Comparison of ENCODE assay signal across 22 cellular contexts in genomic region chr20:59671661-59672471, GRCh38.
"Had no signal": no experiment of that assay in that cellular context is flagged by ENCODE, and none has a peak within 500 bp of the region (broad histone marks: within the 10 kb centered on the region; RNA-seq: fewer than 3 reads in every experiment).

No MANE protein-coding gene starts in this region.

- H3K9me3 Mint-ChIP-seq: activated naive CD4-positive, alpha-beta T cell treated with anti-CD3 and anti-CD28 coated beads, Interleukin-2, amount 50 U/mL, for 72 hours; activated T-cell treated with anti-CD3 and anti-CD28 coated beads, Interleukin-2, amount 50 U/mL, for 4 hours; activated T-helper 17 cell treated with anti-CD3 and anti-CD28 coated beads, Interleukin-2, amount 50 U/mL, for 72 hours; dendritic cell treated with granulocyte-macrophage colony-stimulating factor and Interleukin-4, amounts not matched to agents 40 ng/mL and 50 ng/mL, for 4 days had no signal

- H3K4me1 Mint-ChIP-seq: activated CD4-positive, alpha-beta T cell treated with anti-CD3 and anti-CD28 coated beads for 36 hours; activated T-helper 17 cell treated with anti-CD3 and anti-CD28 coated beads, Interleukin-2, amount 50 U/mL, for 72 hours; nephron had no signal

- H3K27ac ChIP-seq: breast epithelium, gastrocnemius medialis, left lung, neutrophil, pancreas, prostate gland, spleen, suprapubic skin, tibial nerve, uterus had no signal

- H3K4me3 ChIP-seq: breast epithelium, gastrocnemius medialis, left lung, pancreas, prostate gland, spleen, suprapubic skin, tibial nerve, uterus had no signal

- H3K27me3 ChIP-seq: pancreas, uterus had no signal

- ATAC-seq: activated CD4-positive, alpha-beta T cell treated with anti-CD3 and anti-CD28 coated beads for 36 hours; activated naive CD4-positive, alpha-beta T cell treated with anti-CD3 and anti-CD28 coated beads, Interleukin-2, amount 50 U/mL, for 72 hours; activated T-cell treated with anti-CD3 and anti-CD28 coated beads, Interleukin-2, amount 50 U/mL, for 4 hours; activated T-helper 17 cell treated with anti-CD3 and anti-CD28 coated beads, Interleukin-2, amount 50 U/mL, for 72 hours; gastrocnemius medialis; left lung; pancreas had no signal

- H3K36me3 Mint-ChIP-seq: activated naive CD4-positive, alpha-beta T cell treated with anti-CD3 and anti-CD28 coated beads, Interleukin-2, amount 50 U/mL, for 72 hours had no signal

- H3K27ac Mint-ChIP-seq: activated CD4-positive, alpha-beta T cell treated with anti-CD3 and anti-CD28 coated beads for 36 hours; activated naive CD4-positive, alpha-beta T cell treated with anti-CD3 and anti-CD28 coated beads, Interleukin-2, amount 50 U/mL, for 72 hours; activated T-helper 17 cell treated with anti-CD3 and anti-CD28 coated beads, Interleukin-2, amount 50 U/mL, for 72 hours; dendritic cell treated with granulocyte-macrophage colony-stimulating factor and Interleukin-4, amounts not matched to agents 40 ng/mL and 50 ng/mL, for 4 days; nephron had no signal

- H3K36me3 ChIP-seq: breast epithelium, gastrocnemius medialis, left lung, neutrophil, pancreas, prostate gland, spleen, suprapubic skin, tibial nerve, uterus had no signal

- H3K4me1 ChIP-seq: breast epithelium, gastrocnemius medialis, left lung, pancreas, prostate gland, spleen, suprapubic skin, tibial nerve, uterus had no signal

- H3K9me3 ChIP-seq: breast epithelium, gastrocnemius medialis, left lung, neutrophil, pancreas, prostate gland, spleen, suprapubic skin, tibial nerve, uterus had no signal

- DNase-seq: activated CD4-positive, alpha-beta T cell treated with anti-CD3 and anti-CD28 coated beads for 36 hours; activated CD4-positive, CD25-positive, alpha-beta regulatory T cell; activated T-cell treated with anti-CD3 and anti-CD28 coated beads, Interleukin-2, amount 50 U/mL, for 4 hours; central memory CD4-positive, alpha-beta T cell; effector CD8-positive, alpha-beta T cell; gastrocnemius medialis; kidney; left lung; pancreas; retina; spleen; stimulated activated naive CD4-positive, alpha-beta T cell; uterus had no signal

- H3K4me3 Mint-ChIP-seq: activated CD4-positive, alpha-beta T cell treated with anti-CD3 and anti-CD28 coated beads for 36 hours; activated T-cell treated with anti-CD3 and anti-CD28 coated beads, Interleukin-2, amount 50 U/mL, for 4 hours; activated T-helper 17 cell treated with anti-CD3 and anti-CD28 coated beads, Interleukin-2, amount 50 U/mL, for 72 hours; dendritic cell treated with granulocyte-macrophage colony-stimulating factor and Interleukin-4, amounts not matched to agents 40 ng/mL and 50 ng/mL, for 4 days; nephron had no signal
